1 cellular context compared by ENCODE assay signal in genomic region chr22:39138357-39138997, GRCh38.
A peak's percentile ranks its signal among the peaks of the same experiment; 100 is the strongest.
TF ChIP-seq lines count a peak whose summit lies in the region.

No MANE protein-coding gene starts in this region.

TF ChIP-seq in HepG2, 621 proteins besides CTCF, POLR2A, EP300 and RAD21:
- TF ChIP-seq ZNF552 (CRISPR knock-in tag; IDR thresholded peaks at IDR 0.05; ENCODE audit: borderline replicate concordance) (no peak), PATZ1 (CRISPR knock-in tag; IDR thresholded peaks at IDR 0.05) (peak; percentile 35; the same call in 1 of the 2 replicates), ZFP1 (CRISPR knock-in tag; IDR thresholded peaks at IDR 0.05) (no peak), U2AF1 (optimal IDR thresholded peaks at IDR 0.05; ENCODE audit: low read depth, low read length) (no peak), ZSCAN20 (CRISPR knock-in tag; IDR thresholded peaks at IDR 0.05; ENCODE audit: borderline replicate concordance) (no peak)
